10 cellular contexts compared by ENCODE assay signal in the genomic region with DNA sequence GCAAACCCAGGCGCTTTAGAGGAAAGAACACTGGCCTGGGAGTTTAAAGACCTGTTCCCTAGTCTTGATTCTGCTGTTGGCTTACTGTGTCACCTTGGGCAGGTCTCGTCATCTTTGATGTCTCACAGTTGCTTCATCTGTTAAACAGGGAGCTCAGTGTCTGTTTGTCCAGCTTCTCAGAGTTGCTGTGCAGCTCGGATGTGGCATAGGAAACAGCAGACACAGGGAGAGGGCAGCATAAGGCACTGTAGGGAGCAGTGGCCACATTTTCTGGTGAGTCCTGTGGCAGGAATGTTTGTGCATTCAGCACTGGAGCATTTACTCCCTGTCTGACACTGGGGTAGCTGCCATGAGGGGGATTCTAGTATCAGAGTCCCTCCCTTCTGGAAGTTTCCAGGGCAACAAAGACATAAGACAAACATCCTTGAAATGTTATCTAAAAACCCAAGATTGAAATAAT. TPM values are rescaled to one million over a fixed set of nuclear protein-coding genes. Genes with fewer than 3 reads are reported as not detected.
DNase-seq lines count a peak whose midpoint lies in the region; ATAC-seq and TF ChIP-seq lines count a peak whose summit lies in the region.
"Had no signal": no experiment of that assay in that cellular context is flagged by ENCODE, and none has a peak within 500 bp of the region (broad histone marks: within the 10 kb centered on the region; RNA-seq: fewer than 3 reads in every experiment).

No MANE protein-coding gene starts in this region.

- H3K27ac ChIP-seq in right atrium auricular region (peak overlapping the region; percentile 91 to 98), liver (ENCODE audit: low read depth in 1 of 2, low read length in 2 of 2) (peak overlapping the region; percentile 98 to 99)

- DNase-seq in right atrium auricular region (ENCODE audit: low spot score) = no peak
- no peak for DNase-seq in left cardiac atrium
- peak; percentile 90 for DNase-seq in amniotic epithelial cell (ENCODE audit: low read depth)
- no peak for DNase-seq in NCI-H774 (lab: John Stamatoyannopoulos, UW)
- DNase-seq in SKM-1 (lab: John Stamatoyannopoulos, UW; ENCODE audit: unreplicated experiment) = no peak

- H3K9me3 ChIP-seq in right atrium auricular region (no peaks in the 10 kb centered on the region), liver (ENCODE audit: control insufficient read depth in 4 of 4, low read length in 3 of 4) (no peaks in the 10 kb centered on the region)

- H3K27me3 ChIP-seq in right atrium auricular region = no peaks in the 10 kb centered on the region
- H3K27me3 ChIP-seq in liver (ENCODE audit: control insufficient read depth in 4 of 4, insufficient read depth in 4 of 4, low read length in 3 of 4) = no peaks in the 10 kb centered on the region

- H3K4me3 ChIP-seq in right atrium auricular region (no peak overlapping the region), liver (ENCODE audit: low read depth in 1 of 3, low read length in 3 of 3) (no peak overlapping the region)

- peak overlapping the region in 1 of 2 donors; percentile 74 for H3K9ac ChIP-seq in liver (ENCODE audit: low read depth in 1 of 2, low read length in 2 of 2)

- H3K36me3 ChIP-seq in right atrium auricular region = peaks cover 41% of the 10 kb centered on the region
- peaks cover 6 to 21% (median 17%) of the 10 kb centered on the region in 4 donors for H3K36me3 ChIP-seq in liver (ENCODE audit: control insufficient read depth in 4 of 4, insufficient read depth in 3 of 4, low read depth in 1 of 4, low read length in 3 of 4)

- TF ChIP-seq CTCF in right atrium auricular region (IDR thresholded peaks at IDR 0.05) (no peak), liver (IDR thresholded peaks at IDR 0.05; ENCODE audit: low read depth, low read length, missing input control) (no peak)

- 49% methylated on average over 3 of the region's 3 CpGs for WGBS in liver

- ATAC-seq in left cardiac atrium (no peak), HG03039 (IDR thresholded peaks at IDR 0.05; ENCODE audit: unreplicated experiment) (no peak), GM21825 (IDR thresholded peaks at IDR 0.05; ENCODE audit: unreplicated experiment) (no peak)

- no peak for TF ChIP-seq RAD21 in liver (IDR thresholded peaks at IDR 0.05)

- H3K4me1 ChIP-seq in right atrium auricular region = peaks cover 0 to 48% of the 10 kb centered on the region in 2 donors
- peaks cover 6 to 52% (median 35%) of the 10 kb centered on the region in 4 donors for H3K4me1 ChIP-seq in liver (ENCODE audit: control insufficient read depth in 4 of 4, insufficient read depth in 4 of 4, low read length in 3 of 4)

- intact Hi-C loops in left cardiac atrium (cut with DNase I) = no loop called here

TF ChIP-seq in liver, 16 proteins besides CTCF, POLR2A, EP300 and RAD21:
- TF ChIP-seq EGR1 (IDR thresholded peaks at IDR 0.05; ENCODE audit: low read depth in 2 of 2) = no peak
- TF ChIP-seq GABPA (IDR thresholded peaks at IDR 0.05 in 1 of 2, conservative IDR thresholded peaks at IDR 0.05 in 1 of 2) = no peak
- TF ChIP-seq YY1 (IDR thresholded peaks at IDR 0.05) = no peak
- TF ChIP-seq, protein P1, sequence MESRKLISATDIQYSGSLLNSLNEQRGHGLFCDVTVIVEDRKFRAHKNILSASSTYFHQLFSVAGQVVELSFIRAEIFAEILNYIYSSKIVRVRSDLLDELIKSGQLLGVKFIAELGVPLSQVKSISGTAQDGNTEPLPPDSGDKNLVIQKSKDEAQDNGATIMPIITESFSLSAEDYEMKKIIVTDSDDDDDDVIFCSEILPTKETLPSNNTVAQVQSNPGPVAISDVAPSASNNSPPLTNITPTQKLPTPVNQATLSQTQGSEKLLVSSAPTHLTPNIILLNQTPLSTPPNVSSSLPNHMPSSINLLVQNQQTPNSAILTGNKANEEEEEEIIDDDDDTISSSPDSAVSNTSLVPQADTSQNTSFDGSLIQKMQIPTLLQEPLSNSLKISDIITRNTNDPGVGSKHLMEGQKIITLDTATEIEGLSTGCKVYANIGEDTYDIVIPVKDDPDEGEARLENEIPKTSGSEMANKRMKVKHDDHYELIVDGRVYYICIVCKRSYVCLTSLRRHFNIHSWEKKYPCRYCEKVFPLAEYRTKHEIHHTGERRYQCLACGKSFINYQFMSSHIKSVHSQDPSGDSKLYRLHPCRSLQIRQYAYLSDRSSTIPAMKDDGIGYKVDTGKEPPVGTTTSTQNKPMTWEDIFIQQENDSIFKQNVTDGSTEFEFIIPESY (IDR thresholded peaks at IDR 0.05) = no peak
- TF ChIP-seq SP1 (IDR thresholded peaks at IDR 0.05) = no peak
- TF ChIP-seq FOXA1 (IDR thresholded peaks at IDR 0.05) = no peak
- TF ChIP-seq NR2F2 (IDR thresholded peaks at IDR 0.05) = no peak
- no peak for TF ChIP-seq RXRA (IDR thresholded peaks at IDR 0.05)
- TF ChIP-seq, protein P2, sequence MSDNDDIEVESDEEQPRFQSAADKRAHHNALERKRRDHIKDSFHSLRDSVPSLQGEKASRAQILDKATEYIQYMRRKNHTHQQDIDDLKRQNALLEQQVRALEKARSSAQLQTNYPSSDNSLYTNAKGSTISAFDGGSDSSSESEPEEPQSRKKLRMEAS (IDR thresholded peaks at IDR 0.05) = no peak
- TF ChIP-seq TAF1 (conservative IDR thresholded peaks at IDR 0.05) = no peak
- no peak for TF ChIP-seq HNF4A (conservative IDR thresholded peaks at IDR 0.05)
- no peak for TF ChIP-seq FOXA2 (IDR thresholded peaks at IDR 0.05)
- TF ChIP-seq REST (IDR thresholded peaks at IDR 0.05) = no peak
- TF ChIP-seq, protein P3, sequence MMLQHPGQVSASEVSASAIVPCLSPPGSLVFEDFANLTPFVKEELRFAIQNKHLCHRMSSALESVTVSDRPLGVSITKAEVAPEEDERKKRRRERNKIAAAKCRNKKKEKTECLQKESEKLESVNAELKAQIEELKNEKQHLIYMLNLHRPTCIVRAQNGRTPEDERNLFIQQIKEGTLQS (IDR thresholded peaks at IDR 0.05) = no peak
- no peak for TF ChIP-seq HNF4G (IDR thresholded peaks at IDR 0.05)
- no peak for TF ChIP-seq JUND (IDR thresholded peaks at IDR 0.05)

RNA-seq across cellular contexts. Expression of gene REPIN1, which starts 2.0 kb away (rescaled TPM):
- total RNA-seq in right atrium auricular region (100 to 1,000 TPM in 1 of 2 donors, 10 to 100 TPM in 1; 100.0 to 110 TPM), left cardiac atrium (100 to 1,000 TPM; 100 to 108 TPM), liver (100 to 1,000 TPM in 1 of 2 donors, 10 to 100 TPM in 1; 44.4 to 118 TPM)
- 10 to 100 TPM; 17.1 to 65.8 TPM for polyA plus RNA-seq in liver

RNA-seq across cellular contexts. Expression of gene ZNF775, which starts 8.5 kb away (rescaled TPM):
- 1 to 10 TPM; 4.1 to 6.2 TPM for total RNA-seq in right atrium auricular region
- 1 to 10 TPM; 3.8 to 4.2 TPM for total RNA-seq in left cardiac atrium
- 1 to 10 TPM in 1 of 2 donors, under 1 TPM in 1; 0.33 to 3.1 TPM for total RNA-seq in liver
- under 1 TPM; 0.08 to 0.72 TPM for polyA plus RNA-seq in liver

RNA-seq across cellular contexts. Expression of gene RARRES2, which starts 29.2 kb away (rescaled TPM):
- total RNA-seq in right atrium auricular region (100 to 1,000 TPM; 105 to 197 TPM), left cardiac atrium (100 to 1,000 TPM in 1 of 2 donors, 10 to 100 TPM in 1; 86.4 to 178 TPM), liver (100 to 1,000 TPM; 149 to 437 TPM)
- 1,000 to 10,000 TPM; 1,248 to 1,915 TPM for polyA plus RNA-seq in liver
- total RNA-seq: activated CD8-positive, alpha-beta memory T cell treated with anti-CD3 and anti-CD28 coated beads for 36 hours; pulmonary artery endothelial cell had no signal

RNA-seq across cellular contexts. Expression of gene ACTR3C, which starts 47.3 kb away (rescaled TPM):
- total RNA-seq in right atrium auricular region (1 to 10 TPM; 3.2 to 4.1 TPM), left cardiac atrium (1 to 10 TPM; 3.7 to 4.9 TPM), liver (10 to 100 TPM in 1 of 2 donors, 1 to 10 TPM in 1; 3.0 to 61.7 TPM)
- 10 to 100 TPM; 26.6 to 30.1 TPM for polyA plus RNA-seq in liver

RNA-seq across cellular contexts. Expression of gene LRRC61, which starts 47.5 kb away (rescaled TPM):
- total RNA-seq in right atrium auricular region (1 to 10 TPM; 9.7 to 9.8 TPM), left cardiac atrium (1 to 10 TPM; 4.3 to 5.7 TPM), liver (10 to 100 TPM; 12.0 to 17.2 TPM)
- 10 to 100 TPM; 13.9 to 21.0 TPM for polyA plus RNA-seq in liver
